ENCODE assay signal across 1 cellular context in genomic region chr15:48939686-48940085, GRCh38.
TF ChIP-seq lines count a peak whose summit lies in the region.

No MANE protein-coding gene starts in this region.

TF ChIP-seq in SK-N-SH, 30 proteins besides CTCF, POLR2A, EP300 and RAD21 (continued from another document):
- TF ChIP-seq REST (IDR thresholded peaks at IDR 0.05; ENCODE audit: low read depth, low read length): no peak
